ENCODE assay signal across 2 cellular contexts in the genomic region with DNA sequence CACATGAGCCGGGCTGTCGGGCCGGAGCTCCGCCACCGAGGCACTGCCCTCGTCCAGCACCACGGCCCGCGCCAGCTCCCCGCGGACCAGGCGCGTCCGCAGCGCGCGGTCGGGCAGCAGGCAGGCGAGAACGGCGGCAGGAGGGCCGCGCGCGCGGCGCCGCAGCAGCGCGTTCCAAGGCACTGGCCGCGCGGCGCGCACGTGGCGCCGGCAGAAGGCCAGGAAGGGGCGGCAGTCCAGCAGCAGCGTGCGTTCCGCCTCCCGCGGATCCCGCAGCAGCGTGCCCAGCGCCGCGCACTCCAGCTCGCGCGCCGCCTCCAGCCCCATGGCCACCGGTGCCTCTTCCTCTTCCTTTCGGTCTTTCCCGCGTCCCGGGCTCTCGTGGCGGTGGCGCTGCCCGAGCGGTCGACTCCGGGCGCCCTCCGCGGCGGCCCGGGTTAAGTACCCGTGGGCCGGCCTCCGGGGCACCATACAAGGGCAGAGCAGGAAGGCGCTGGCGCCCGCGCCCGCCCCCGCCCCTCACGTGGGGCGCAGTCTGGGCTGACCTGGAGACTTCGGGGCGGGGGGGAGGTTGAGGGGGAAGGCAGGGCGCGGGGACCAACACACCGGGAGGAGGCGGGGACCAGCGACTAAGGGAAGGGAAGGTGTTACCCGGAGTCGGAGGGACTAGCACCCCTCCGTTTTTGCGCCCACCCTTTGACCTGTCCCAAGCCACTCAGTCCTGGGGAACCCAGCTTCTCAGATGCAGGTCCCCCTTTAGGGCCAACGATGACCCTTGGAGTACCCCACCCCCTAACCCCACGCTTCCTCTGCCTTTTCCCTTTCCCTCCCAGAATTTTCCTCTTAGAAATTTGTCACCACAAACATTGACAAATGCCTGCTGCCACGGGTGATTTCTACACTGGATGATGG.
TF ChIP-seq lines count a peak whose summit lies in the region.

A gene with protein sequence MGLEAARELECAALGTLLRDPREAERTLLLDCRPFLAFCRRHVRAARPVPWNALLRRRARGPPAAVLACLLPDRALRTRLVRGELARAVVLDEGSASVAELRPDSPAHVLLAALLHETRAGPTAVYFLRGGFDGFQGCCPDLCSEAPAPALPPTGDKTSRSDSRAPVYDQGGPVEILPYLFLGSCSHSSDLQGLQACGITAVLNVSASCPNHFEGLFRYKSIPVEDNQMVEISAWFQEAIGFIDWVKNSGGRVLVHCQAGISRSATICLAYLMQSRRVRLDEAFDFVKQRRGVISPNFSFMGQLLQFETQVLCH (minus strand): TSS at position 413 of the 912 bp plus-strand sequence. CDS start 86 bp downstream, at position 327.

TF ChIP-seq in HCT116, 20 proteins besides CTCF, POLR2A, EP300 and RAD21:
- TF ChIP-seq SIN3A (IDR thresholded peaks at IDR 0.05; ENCODE audit: low read depth) = peak; percentile 81; the same call in 1 of the 2 replicates
- TF ChIP-seq ZNF274 (IDR thresholded peaks at IDR 0.05; ENCODE audit: low read depth, low read length) = no peak
- peak; percentile 93 for TF ChIP-seq ZFX (IDR thresholded peaks at IDR 0.05)
- TF ChIP-seq, protein P1, sequence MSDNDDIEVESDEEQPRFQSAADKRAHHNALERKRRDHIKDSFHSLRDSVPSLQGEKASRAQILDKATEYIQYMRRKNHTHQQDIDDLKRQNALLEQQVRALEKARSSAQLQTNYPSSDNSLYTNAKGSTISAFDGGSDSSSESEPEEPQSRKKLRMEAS (IDR thresholded peaks at IDR 0.05) = peak; percentile 95
- no peak for TF ChIP-seq TCF7L2 (IDR thresholded peaks at IDR 0.05; ENCODE audit: borderline replicate concordance, extremely low read depth, insufficient read depth, insufficient read length)
- TF ChIP-seq POLR2AphosphoS5 (IDR thresholded peaks at IDR 0.05; ENCODE audit: low read depth, low read length) = peak; percentile 97
- TF ChIP-seq EGR1 (IDR thresholded peaks at IDR 0.05; ENCODE audit: low read depth) = peak; percentile 93
- TF ChIP-seq SRF (IDR thresholded peaks at IDR 0.05; ENCODE audit: low read depth) = peak; percentile 97; the same call in 1 of the 2 replicates

TF ChIP-seq in WTC11, 78 proteins besides CTCF, POLR2A, EP300 and RAD21 (continues in another document):
- TF ChIP-seq JAZF1 (CRISPR knock-in tag; IDR thresholded peaks at IDR 0.05) = no peak
- TF ChIP-seq, protein P2, sequence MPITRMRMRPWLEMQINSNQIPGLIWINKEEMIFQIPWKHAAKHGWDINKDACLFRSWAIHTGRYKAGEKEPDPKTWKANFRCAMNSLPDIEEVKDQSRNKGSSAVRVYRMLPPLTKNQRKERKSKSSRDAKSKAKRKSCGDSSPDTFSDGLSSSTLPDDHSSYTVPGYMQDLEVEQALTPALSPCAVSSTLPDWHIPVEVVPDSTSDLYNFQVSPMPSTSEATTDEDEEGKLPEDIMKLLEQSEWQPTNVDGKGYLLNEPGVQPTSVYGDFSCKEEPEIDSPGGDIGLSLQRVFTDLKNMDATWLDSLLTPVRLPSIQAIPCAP (CRISPR knock-in tag; IDR thresholded peaks at IDR 0.05) = peak; percentile 95
- TF ChIP-seq, protein P3, sequence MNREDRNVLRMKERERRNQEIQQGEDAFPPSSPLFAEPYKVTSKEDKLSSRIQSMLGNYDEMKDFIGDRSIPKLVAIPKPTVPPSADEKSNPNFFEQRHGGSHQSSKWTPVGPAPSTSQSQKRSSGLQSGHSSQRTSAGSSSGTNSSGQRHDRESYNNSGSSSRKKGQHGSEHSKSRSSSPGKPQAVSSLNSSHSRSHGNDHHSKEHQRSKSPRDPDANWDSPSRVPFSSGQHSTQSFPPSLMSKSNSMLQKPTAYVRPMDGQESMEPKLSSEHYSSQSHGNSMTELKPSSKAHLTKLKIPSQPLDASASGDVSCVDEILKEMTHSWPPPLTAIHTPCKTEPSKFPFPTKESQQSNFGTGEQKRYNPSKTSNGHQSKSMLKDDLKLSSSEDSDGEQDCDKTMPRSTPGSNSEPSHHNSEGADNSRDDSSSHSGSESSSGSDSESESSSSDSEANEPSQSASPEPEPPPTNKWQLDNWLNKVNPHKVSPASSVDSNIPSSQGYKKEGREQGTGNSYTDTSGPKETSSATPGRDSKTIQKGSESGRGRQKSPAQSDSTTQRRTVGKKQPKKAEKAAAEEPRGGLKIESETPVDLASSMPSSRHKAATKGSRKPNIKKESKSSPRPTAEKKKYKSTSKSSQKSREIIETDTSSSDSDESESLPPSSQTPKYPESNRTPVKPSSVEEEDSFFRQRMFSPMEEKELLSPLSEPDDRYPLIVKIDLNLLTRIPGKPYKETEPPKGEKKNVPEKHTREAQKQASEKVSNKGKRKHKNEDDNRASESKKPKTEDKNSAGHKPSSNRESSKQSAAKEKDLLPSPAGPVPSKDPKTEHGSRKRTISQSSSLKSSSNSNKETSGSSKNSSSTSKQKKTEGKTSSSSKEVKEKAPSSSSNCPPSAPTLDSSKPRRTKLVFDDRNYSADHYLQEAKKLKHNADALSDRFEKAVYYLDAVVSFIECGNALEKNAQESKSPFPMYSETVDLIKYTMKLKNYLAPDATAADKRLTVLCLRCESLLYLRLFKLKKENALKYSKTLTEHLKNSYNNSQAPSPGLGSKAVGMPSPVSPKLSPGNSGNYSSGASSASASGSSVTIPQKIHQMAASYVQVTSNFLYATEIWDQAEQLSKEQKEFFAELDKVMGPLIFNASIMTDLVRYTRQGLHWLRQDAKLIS (CRISPR knock-in tag; IDR thresholded peaks at IDR 0.05; ENCODE audit: borderline replicate concordance) = no peak
- TF ChIP-seq, protein P4, sequence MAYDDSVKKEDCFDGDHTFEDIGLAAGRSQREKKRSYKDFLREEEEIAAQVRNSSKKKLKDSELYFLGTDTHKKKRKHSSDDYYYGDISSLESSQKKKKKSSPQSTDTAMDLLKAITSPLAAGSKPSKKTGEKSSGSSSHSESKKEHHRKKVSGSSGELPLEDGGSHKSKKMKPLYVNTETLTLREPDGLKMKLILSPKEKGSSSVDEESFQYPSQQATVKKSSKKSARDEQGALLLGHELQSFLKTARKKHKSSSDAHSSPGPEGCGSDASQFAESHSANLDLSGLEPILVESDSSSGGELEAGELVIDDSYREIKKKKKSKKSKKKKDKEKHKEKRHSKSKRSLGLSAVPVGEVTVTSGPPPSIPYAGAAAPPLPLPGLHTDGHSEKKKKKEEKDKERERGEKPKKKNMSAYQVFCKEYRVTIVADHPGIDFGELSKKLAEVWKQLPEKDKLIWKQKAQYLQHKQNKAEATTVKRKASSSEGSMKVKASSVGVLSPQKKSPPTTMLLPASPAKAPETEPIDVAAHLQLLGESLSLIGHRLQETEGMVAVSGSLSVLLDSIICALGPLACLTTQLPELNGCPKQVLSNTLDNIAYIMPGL (CRISPR knock-in tag; IDR thresholded peaks at IDR 0.05) = no peak
- TF ChIP-seq, protein P5, sequence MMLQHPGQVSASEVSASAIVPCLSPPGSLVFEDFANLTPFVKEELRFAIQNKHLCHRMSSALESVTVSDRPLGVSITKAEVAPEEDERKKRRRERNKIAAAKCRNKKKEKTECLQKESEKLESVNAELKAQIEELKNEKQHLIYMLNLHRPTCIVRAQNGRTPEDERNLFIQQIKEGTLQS (CRISPR knock-in tag; conservative IDR thresholded peaks at IDR 0.05) = no peak
- TF ChIP-seq, protein P6, sequence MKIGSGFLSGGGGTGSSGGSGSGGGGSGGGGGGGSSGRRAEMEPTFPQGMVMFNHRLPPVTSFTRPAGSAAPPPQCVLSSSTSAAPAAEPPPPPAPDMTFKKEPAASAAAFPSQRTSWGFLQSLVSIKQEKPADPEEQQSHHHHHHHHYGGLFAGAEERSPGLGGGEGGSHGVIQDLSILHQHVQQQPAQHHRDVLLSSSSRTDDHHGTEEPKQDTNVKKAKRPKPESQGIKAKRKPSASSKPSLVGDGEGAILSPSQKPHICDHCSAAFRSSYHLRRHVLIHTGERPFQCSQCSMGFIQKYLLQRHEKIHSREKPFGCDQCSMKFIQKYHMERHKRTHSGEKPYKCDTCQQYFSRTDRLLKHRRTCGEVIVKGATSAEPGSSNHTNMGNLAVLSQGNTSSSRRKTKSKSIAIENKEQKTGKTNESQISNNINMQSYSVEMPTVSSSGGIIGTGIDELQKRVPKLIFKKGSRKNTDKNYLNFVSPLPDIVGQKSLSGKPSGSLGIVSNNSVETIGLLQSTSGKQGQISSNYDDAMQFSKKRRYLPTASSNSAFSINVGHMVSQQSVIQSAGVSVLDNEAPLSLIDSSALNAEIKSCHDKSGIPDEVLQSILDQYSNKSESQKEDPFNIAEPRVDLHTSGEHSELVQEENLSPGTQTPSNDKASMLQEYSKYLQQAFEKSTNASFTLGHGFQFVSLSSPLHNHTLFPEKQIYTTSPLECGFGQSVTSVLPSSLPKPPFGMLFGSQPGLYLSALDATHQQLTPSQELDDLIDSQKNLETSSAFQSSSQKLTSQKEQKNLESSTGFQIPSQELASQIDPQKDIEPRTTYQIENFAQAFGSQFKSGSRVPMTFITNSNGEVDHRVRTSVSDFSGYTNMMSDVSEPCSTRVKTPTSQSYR (CRISPR knock-in tag; IDR thresholded peaks at IDR 0.05) = no peak
- TF ChIP-seq, protein P7, sequence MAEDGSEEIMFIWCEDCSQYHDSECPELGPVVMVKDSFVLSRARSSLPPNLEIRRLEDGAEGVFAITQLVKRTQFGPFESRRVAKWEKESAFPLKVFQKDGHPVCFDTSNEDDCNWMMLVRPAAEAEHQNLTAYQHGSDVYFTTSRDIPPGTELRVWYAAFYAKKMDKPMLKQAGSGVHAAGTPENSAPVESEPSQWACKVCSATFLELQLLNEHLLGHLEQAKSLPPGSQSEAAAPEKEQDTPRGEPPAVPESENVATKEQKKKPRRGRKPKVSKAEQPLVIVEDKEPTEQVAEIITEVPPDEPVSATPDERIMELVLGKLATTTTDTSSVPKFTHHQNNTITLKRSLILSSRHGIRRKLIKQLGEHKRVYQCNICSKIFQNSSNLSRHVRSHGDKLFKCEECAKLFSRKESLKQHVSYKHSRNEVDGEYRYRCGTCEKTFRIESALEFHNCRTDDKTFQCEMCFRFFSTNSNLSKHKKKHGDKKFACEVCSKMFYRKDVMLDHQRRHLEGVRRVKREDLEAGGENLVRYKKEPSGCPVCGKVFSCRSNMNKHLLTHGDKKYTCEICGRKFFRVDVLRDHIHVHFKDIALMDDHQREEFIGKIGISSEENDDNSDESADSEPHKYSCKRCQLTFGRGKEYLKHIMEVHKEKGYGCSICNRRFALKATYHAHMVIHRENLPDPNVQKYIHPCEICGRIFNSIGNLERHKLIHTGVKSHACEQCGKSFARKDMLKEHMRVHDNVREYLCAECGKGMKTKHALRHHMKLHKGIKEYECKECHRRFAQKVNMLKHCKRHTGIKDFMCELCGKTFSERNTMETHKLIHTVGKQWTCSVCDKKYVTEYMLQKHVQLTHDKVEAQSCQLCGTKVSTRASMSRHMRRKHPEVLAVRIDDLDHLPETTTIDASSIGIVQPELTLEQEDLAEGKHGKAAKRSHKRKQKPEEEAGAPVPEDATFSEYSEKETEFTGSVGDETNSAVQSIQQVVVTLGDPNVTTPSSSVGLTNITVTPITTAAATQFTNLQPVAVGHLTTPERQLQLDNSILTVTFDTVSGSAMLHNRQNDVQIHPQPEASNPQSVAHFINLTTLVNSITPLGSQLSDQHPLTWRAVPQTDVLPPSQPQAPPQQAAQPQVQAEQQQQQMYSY (CRISPR knock-in tag; IDR thresholded peaks at IDR 0.05) = no peak; the same call in 1 of the 2 replicates
- TF ChIP-seq TEAD4 (CRISPR knock-in tag; IDR thresholded peaks at IDR 0.05) = peak; percentile 80; the same call in 1 of the 2 replicates
- peak; percentile 95 for TF ChIP-seq TEAD1 (CRISPR knock-in tag; IDR thresholded peaks at IDR 0.05)
- TF ChIP-seq, protein P8, sequence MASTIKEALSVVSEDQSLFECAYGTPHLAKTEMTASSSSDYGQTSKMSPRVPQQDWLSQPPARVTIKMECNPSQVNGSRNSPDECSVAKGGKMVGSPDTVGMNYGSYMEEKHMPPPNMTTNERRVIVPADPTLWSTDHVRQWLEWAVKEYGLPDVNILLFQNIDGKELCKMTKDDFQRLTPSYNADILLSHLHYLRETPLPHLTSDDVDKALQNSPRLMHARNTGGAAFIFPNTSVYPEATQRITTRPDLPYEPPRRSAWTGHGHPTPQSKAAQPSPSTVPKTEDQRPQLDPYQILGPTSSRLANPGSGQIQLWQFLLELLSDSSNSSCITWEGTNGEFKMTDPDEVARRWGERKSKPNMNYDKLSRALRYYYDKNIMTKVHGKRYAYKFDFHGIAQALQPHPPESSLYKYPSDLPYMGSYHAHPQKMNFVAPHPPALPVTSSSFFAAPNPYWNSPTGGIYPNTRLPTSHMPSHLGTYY (CRISPR knock-in tag; IDR thresholded peaks at IDR 0.05) = no peak
- TF ChIP-seq, protein P9, sequence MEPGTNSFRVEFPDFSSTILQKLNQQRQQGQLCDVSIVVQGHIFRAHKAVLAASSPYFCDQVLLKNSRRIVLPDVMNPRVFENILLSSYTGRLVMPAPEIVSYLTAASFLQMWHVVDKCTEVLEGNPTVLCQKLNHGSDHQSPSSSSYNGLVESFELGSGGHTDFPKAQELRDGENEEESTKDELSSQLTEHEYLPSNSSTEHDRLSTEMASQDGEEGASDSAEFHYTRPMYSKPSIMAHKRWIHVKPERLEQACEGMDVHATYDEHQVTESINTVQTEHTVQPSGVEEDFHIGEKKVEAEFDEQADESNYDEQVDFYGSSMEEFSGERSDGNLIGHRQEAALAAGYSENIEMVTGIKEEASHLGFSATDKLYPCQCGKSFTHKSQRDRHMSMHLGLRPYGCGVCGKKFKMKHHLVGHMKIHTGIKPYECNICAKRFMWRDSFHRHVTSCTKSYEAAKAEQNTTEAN (CRISPR knock-in tag; IDR thresholded peaks at IDR 0.05) = 0 out of 2 replicates have a peak, but pooled peaks have one; percentile 79
- TF ChIP-seq, protein P10, sequence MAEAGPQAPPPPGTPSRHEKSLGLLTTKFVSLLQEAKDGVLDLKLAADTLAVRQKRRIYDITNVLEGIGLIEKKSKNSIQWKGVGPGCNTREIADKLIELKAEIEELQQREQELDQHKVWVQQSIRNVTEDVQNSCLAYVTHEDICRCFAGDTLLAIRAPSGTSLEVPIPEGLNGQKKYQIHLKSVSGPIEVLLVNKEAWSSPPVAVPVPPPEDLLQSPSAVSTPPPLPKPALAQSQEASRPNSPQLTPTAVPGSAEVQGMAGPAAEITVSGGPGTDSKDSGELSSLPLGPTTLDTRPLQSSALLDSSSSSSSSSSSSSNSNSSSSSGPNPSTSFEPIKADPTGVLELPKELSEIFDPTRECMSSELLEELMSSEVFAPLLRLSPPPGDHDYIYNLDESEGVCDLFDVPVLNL (CRISPR knock-in tag; IDR thresholded peaks at IDR 0.05; ENCODE audit: borderline replicate concordance, low read depth) = peak; percentile 86; the same call in 1 of the 2 replicates
- no peak for TF ChIP-seq RORB (CRISPR knock-in tag; IDR thresholded peaks at IDR 0.05)
- peak; percentile 90 for TF ChIP-seq ETV6 (CRISPR knock-in tag; IDR thresholded peaks at IDR 0.05)
- TF ChIP-seq, protein P11, sequence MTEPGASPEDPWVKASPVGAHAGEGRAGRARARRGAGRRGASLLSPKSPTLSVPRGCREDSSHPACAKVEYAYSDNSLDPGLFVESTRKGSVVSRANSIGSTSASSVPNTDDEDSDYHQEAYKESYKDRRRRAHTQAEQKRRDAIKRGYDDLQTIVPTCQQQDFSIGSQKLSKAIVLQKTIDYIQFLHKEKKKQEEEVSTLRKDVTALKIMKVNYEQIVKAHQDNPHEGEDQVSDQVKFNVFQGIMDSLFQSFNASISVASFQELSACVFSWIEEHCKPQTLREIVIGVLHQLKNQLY (CRISPR knock-in tag; IDR thresholded peaks at IDR 0.05) = peak; percentile 18; the same call in 1 of the 2 replicates
- TF ChIP-seq, protein P12, sequence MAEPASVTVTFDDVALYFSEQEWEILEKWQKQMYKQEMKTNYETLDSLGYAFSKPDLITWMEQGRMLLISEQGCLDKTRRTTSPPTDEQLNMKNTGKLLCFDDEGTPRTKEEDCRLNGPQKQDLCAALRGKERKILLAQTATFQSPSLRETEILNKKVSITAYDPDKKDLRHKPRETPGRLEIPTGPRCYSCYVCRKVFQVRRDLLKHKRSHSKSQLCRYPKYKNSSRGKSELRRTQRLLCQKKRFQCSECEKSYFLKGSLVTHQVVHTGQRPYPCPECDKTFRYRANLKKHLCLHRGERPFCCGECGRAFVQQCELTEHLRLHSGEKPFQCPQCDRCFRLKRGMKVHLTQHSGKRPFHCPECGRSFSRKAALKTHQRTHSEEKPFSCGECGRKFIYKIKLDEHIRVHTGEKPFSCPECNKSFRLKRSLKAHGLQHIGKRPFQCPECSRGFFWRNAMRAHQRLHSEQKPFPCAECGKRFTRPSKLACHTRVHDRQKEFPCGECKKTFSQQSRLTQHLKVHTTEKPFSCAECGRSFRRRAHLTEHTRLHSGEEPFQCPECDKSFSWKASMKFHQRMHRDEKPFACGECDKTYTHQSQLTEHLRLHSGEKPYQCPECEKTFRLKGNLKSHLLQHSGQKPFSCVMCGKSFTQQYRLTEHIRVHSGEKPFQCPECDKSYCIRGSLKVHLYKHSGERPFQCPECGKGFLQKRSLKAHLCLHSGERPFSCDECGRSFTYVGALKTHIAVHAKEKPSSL (CRISPR knock-in tag; conservative IDR thresholded peaks at IDR 0.05) = no peak
